ENCODE assay signal across 22 cellular contexts in genomic region chr4:148694702-148695101, GRCh38.
"Had no signal": no experiment of that assay in that cellular context is flagged by ENCODE, and none has a peak within 500 bp of the region (broad histone marks: within the 10 kb centered on the region; RNA-seq: fewer than 3 reads in every experiment).

No MANE protein-coding gene starts in this region.

- H3K27me3 ChIP-seq: dorsolateral prefrontal cortex, esophagus squamous epithelium, gastrocnemius medialis, heart right ventricle, left lung had no signal

- H3K36me3 ChIP-seq: esophagus squamous epithelium, gastrocnemius medialis, heart right ventricle, left lung, lower lobe of right lung had no signal

- H3K9me3 ChIP-seq: esophagus squamous epithelium, gastrocnemius medialis, heart right ventricle, left lung, lower lobe of right lung had no signal

- H3K4me3 ChIP-seq: coronary artery, dorsolateral prefrontal cortex, esophagus squamous epithelium, gastrocnemius medialis, heart right ventricle, left lung, lower lobe of right lung had no signal

- H3K27ac ChIP-seq: coronary artery, dorsolateral prefrontal cortex, esophagus squamous epithelium, gastrocnemius medialis, heart right ventricle, left lung, lower lobe of right lung had no signal

- DNase-seq: dermis blood vessel endothelial cell; dorsolateral prefrontal cortex; effector CD4-positive, alpha-beta T cell; effector memory CD4-positive, alpha-beta T cell; esophagus squamous epithelium; foreskin fibroblast; foreskin melanocyte; gastrocnemius medialis; glutamatergic neuron; head of caudate nucleus; heart right ventricle; hippocampal formation; islet precursor cell; kidney; kidney glomerular epithelial cell; left lung; left ventricle myocardium superior; lower lobe of right lung; mesenchymal stem cell; naive B cell; naive thymus-derived CD8-positive, alpha-beta T cell had no signal

- H3K4me1 ChIP-seq: esophagus squamous epithelium, left lung, lower lobe of right lung had no signal

- ATAC-seq: gastrocnemius medialis; heart right ventricle; left lung; left ventricle myocardium superior; lower lobe of right lung; naive thymus-derived CD8-positive, alpha-beta T cell had no signal
